Comparison of ENCODE assay signal across 8 cellular contexts in genomic region chr19:15124572-15125231, GRCh38. TPM values are rescaled to one million over a fixed set of nuclear protein-coding genes. Genes with fewer than 3 reads are reported as not detected.
DNase-seq lines count a peak whose midpoint lies in the region; ATAC-seq, FAIRE-seq and TF ChIP-seq lines count a peak whose summit lies in the region.

No MANE protein-coding gene starts in this region.

- FAIRE-seq in GM12878 (lab: Jason Lieb, UNC): no peak

- H3K4me2 ChIP-seq in GM12878 (ENCODE audit: control insufficient read depth, insufficient read depth): peak overlapping the region; percentile 79

- peak overlapping the region; percentile 90 to 99 (median 96) for H3K27ac Mint-ChIP-seq in IgD-negative memory B cell
- H3K27ac Mint-ChIP-seq in stimulated activated naive CD8-positive, alpha-beta T cell treated with anti-CD3 and anti-CD28 coated beads, Interleukin-15, Interleukin-2, amounts not matched to agents 100 ng/mL and 50 ng/mL, for 24 hours: peak overlapping the region; percentile 95

- DNase-seq in DMS53 (lab: John Stamatoyannopoulos, UW) (peak; percentile 40), DMS53 treated with DMSO at 0.1 percent for 48 hours (lab: John Stamatoyannopoulos, UW; ENCODE audit: unreplicated experiment) (no peak), GM12878 (ENCODE audit: low read depth, low spot score) (no peak), kidney epithelial cell (ENCODE audit: low read depth) (no peak), dedifferentiated amniotic fluid mesenchymal stem cell (ENCODE audit: extremely low spot score) (no peak), AML-193 (lab: John Stamatoyannopoulos, UW) (no peak)

- BruUV-seq in GM12878 (replicated peaks; lab: Mats Ljungman, UMichigan): no TSS peak

- WGBS in GM12878 (ENCODE audit: insufficient coverage, insufficient replicate concordance, low lambda C conversion rate, missing lambda C conversion rate): 4% methylated on average over 32 of the region's 33 CpGs

- H3K4me1 Mint-ChIP-seq in IgD-negative memory B cell: peaks cover 7 to 24% (median 9%) of the 10 kb centered on the region in 3 donors
- H3K4me1 Mint-ChIP-seq in stimulated activated naive CD8-positive, alpha-beta T cell treated with anti-CD3 and anti-CD28 coated beads, Interleukin-15, Interleukin-2, amounts not matched to agents 100 ng/mL and 50 ng/mL, for 24 hours (ENCODE audit: low read depth): peaks cover 37% of the 10 kb centered on the region

- peak overlapping the region; percentile 96 for H2AFZ ChIP-seq in GM12878 (ENCODE audit: control insufficient read depth, low read depth, low read length)

- intact Hi-C loops in GM12878 (cut with micrococcal nuclease; ENCODE audit: unreplicated experiment): no loop called here

- H3K36me3 Mint-ChIP-seq in IgD-negative memory B cell: peaks cover 6% of the 10 kb centered on the region
- peaks cover 28% of the 10 kb centered on the region for H3K36me3 Mint-ChIP-seq in stimulated activated naive CD8-positive, alpha-beta T cell treated with anti-CD3 and anti-CD28 coated beads, Interleukin-15, Interleukin-2, amounts not matched to agents 100 ng/mL and 50 ng/mL, for 24 hours (ENCODE audit: low read depth)

- TF ChIP-seq POLR2A in GM12878 (IDR thresholded peaks at IDR 0.05; ENCODE audit: low read depth, low read length): no peak

- H4K20me1 ChIP-seq in GM12878 (ENCODE audit: control insufficient read depth, insufficient read depth): no peaks in the 10 kb centered on the region

- POLR2A ChIA-PET in GM12878 (lab: Charles Lee): interaction anchor here (1.5 kb wide), 1 partner anchor 255 kb away, joined by 3 read pairs; the partner anchor contains the start of gene AKAP8

- RAD21 ChIA-PET in GM12878 (lab: Charles Lee; ENCODE audit: unreplicated experiment): no interaction called here

- peak overlapping the region; percentile 82 for H3K4me3 ChIP-seq in GM12878
- peak overlapping the region; percentile 96 for H3K4me3 ChIP-seq in kidney epithelial cell (ENCODE audit: low read depth, low read length)

- TF ChIP-seq RAD21 in GM12878 (IDR thresholded peaks at IDR 0.05; ENCODE audit: insufficient read depth, low read depth, low read length): no peak

- peak overlapping the region; percentile 69 for H3K9ac ChIP-seq in GM12878 (ENCODE audit: control insufficient read depth, insufficient read depth, low read length)

- peaks cover 7% of the 10 kb centered on the region for H3K79me2 ChIP-seq in GM12878 (ENCODE audit: control insufficient read depth, insufficient read depth, low read length)

- no peaks in the 10 kb centered on the region for H3K9me3 ChIP-seq in GM12878 (replicated peaks; ENCODE audit: control insufficient read depth, insufficient read depth, low read length)

- H3K27me3 Mint-ChIP-seq in IgD-negative memory B cell: peaks cover 2% of the 10 kb centered on the region
- H3K27me3 Mint-ChIP-seq in stimulated activated naive CD8-positive, alpha-beta T cell treated with anti-CD3 and anti-CD28 coated beads, Interleukin-15, Interleukin-2, amounts not matched to agents 100 ng/mL and 50 ng/mL, for 24 hours: no peaks in the 10 kb centered on the region

- SMC1A ChIA-PET in GM12878 (lab: Charles Lee; ENCODE audit: uncharacterized antibody, unreplicated experiment): interaction anchor here (0.6 kb wide), 1 partner anchor 1155 kb away, joined by 3 read pairs; no protein-coding TSS in a partner anchor

- H3K4me3 Mint-ChIP-seq in IgD-negative memory B cell: peak overlapping the region; percentile 93 to 99 (median 98)
- H3K4me3 Mint-ChIP-seq in stimulated activated naive CD8-positive, alpha-beta T cell treated with anti-CD3 and anti-CD28 coated beads, Interleukin-15, Interleukin-2, amounts not matched to agents 100 ng/mL and 50 ng/mL, for 24 hours: peak overlapping the region; percentile 93

- peaks cover 0 to 1% of the 10 kb centered on the region in 2 experiments; a peak in 2 of 4 replicates for H3K36me3 ChIP-seq in GM12878 (ENCODE audit: control insufficient read depth in 2 of 2, insufficient read depth in 2 of 2, low read length in 1 of 2)
- H3K36me3 ChIP-seq in kidney epithelial cell (ENCODE audit: control insufficient read depth, insufficient read depth, low read length): peaks cover 2% of the 10 kb centered on the region

- TF ChIP-seq CTCF in GM12878 (IDR thresholded peaks at IDR 0.05 in 2 of 3, conservative IDR thresholded peaks at IDR 0.05 in 1 of 3; ENCODE audit: control insufficient read depth in 2 of 3, extremely low read depth in 1 of 3, insufficient read depth in 1 of 3, low read depth in 3 of 3, low read length in 3 of 3) (no peak), kidney epithelial cell (IDR thresholded peaks at IDR 0.05; ENCODE audit: insufficient read depth, low read length, poor library complexity, severe bottlenecking) (no peak)

- peaks cover 6% of the 10 kb centered on the region for H3K4me1 ChIP-seq in GM12878 (ENCODE audit: control insufficient read depth, insufficient read depth, low read length)

- H3K27ac ChIP-seq in GM12878 (ENCODE audit: control insufficient read depth, insufficient read depth): peak overlapping the region; percentile 76

- no peak for TF ChIP-seq EP300 in GM12878 (IDR thresholded peaks at IDR 0.05; ENCODE audit: borderline replicate concordance in 1 of 2, control insufficient read depth in 1 of 2, low read depth in 2 of 2, low read length in 2 of 2)

- in situ Hi-C loops in GM12878 (cut with MboI): no loop called here

- ATAC-seq in GM12878: no peak; the same call in 2 of the 3 replicates

- H3K27me3 ChIP-seq in GM12878 (replicated peaks in 1 of 2; ENCODE audit: control insufficient read depth in 2 of 2, insufficient read depth in 2 of 2, low read length in 1 of 2) (no peaks in the 10 kb centered on the region), kidney epithelial cell (ENCODE audit: control insufficient read depth, insufficient read depth, low read length) (no peaks in the 10 kb centered on the region)

- CTCF ChIA-PET in GM12878 (lab: Yijun Ruan, JAX): interaction anchor here (0.8 to 2.9 kb wide), 4 partner anchors 23 to 136 kb away, joined by 3 to 21 read pairs (median 5); no protein-coding TSS in a partner anchor

- H3K9me3 Mint-ChIP-seq in IgD-negative memory B cell: no peaks in the 10 kb centered on the region
- H3K9me3 Mint-ChIP-seq in stimulated activated naive CD8-positive, alpha-beta T cell treated with anti-CD3 and anti-CD28 coated beads, Interleukin-15, Interleukin-2, amounts not matched to agents 100 ng/mL and 50 ng/mL, for 24 hours: no peaks in the 10 kb centered on the region

TF ChIP-seq in GM12878, 131 proteins besides CTCF, POLR2A, EP300 and RAD21 (continues in another document):
- no peak for TF ChIP-seq NR2C2 (IDR thresholded peaks at IDR 0.05; ENCODE audit: borderline replicate concordance, control insufficient read depth, insufficient read length, low read depth)

RNA-seq across cellular contexts. Expression of gene SYDE1, which starts 17.5 kb away (rescaled TPM):
- polyA plus RNA-seq in IgD-negative memory B cell (not detected), GM12878 (2011; rRNA removed) (not detected in 2 replicates), GM12878 (2014; fragmentation: Illumina TruSeq; extraction: Trizol) (not detected in 2 replicates), GM12878 (2014; fragmentation: Nextera tagmentation; extraction: Ambion mirVana) (not detected), GM12878 (2014; rRNA removed) (not detected in 2 replicates), GM12878 (2016; fragmentation: Nextera tagmentation; extraction: Ambion mirVana) (not detected)
- not detected in 2 replicates for total RNA-seq in GM12878 (2013; cell fraction: nucleolus; rRNA removed)
- total RNA-seq in GM12878 (2014; rRNA removed) (not detected in 2 replicates), GM12878 (2014; rRNA removed; fragmentation: Illumina TruSeq; extraction: Trizol) (not detected in 2 replicates), GM12878 (2021) (not detected in 2 replicates), kidney epithelial cell (28.4 and 47.0 TPM in 2 replicates)
- polyA plus RNA-seq in GM12878 (2011; ENCODE audit: low read depth): not detected
- polyA plus RNA-seq in GM12878 (2011; cell fraction: cytosol; rRNA removed): 0.07 TPM in 1 of 2 replicates, not detected in the other
- polyA plus RNA-seq in GM12878 (2011; cell fraction: nucleus; rRNA removed): 0.06 and 0.25 TPM in 2 replicates
- polyA plus RNA-seq in GM12878 (2012): 0.03 TPM in 1 of 2 replicates, not detected in the other
- polyA minus RNA-seq in GM12878 (2011; rRNA and poly(A)+ RNA removed): not detected in 2 replicates
- polyA minus RNA-seq in GM12878 (2011; cell fraction: cytosol; rRNA and poly(A)+ RNA removed): 0.53 and 1.0 TPM in 2 replicates
- not detected in 2 replicates for polyA minus RNA-seq in GM12878 (2011; cell fraction: nucleus; rRNA and poly(A)+ RNA removed)

RNA-seq across cellular contexts. Expression of gene OR1I1, which starts 42.7 kb away (rescaled TPM):
- not detected for polyA plus RNA-seq in IgD-negative memory B cell
- total RNA-seq in GM12878 (2013; cell fraction: nucleolus; rRNA removed): not detected in 2 replicates
- total RNA-seq in GM12878 (2014; rRNA removed): not detected in 2 replicates
- not detected in 2 replicates for total RNA-seq in GM12878 (2014; rRNA removed; fragmentation: Illumina TruSeq; extraction: Trizol)
- total RNA-seq in GM12878 (2021): not detected in 2 replicates
- not detected for polyA plus RNA-seq in GM12878 (2011; ENCODE audit: low read depth)
- polyA plus RNA-seq in GM12878 (2011; rRNA removed): not detected in 2 replicates
- not detected in 2 replicates for polyA plus RNA-seq in GM12878 (2011; cell fraction: cytosol; rRNA removed)
- polyA plus RNA-seq in GM12878 (2011; cell fraction: nucleus; rRNA removed): not detected in 2 replicates
- not detected in 2 replicates for polyA plus RNA-seq in GM12878 (2012)
- polyA plus RNA-seq in GM12878 (2014; fragmentation: Illumina TruSeq; extraction: Trizol): not detected in 2 replicates
- not detected for polyA plus RNA-seq in GM12878 (2014; fragmentation: Nextera tagmentation; extraction: Ambion mirVana)
- polyA plus RNA-seq in GM12878 (2014; rRNA removed): not detected in 2 replicates
- not detected for polyA plus RNA-seq in GM12878 (2016; fragmentation: Nextera tagmentation; extraction: Ambion mirVana)
- not detected in 2 replicates for polyA minus RNA-seq in GM12878 (2011; rRNA and poly(A)+ RNA removed)
- polyA minus RNA-seq in GM12878 (2011; cell fraction: cytosol; rRNA and poly(A)+ RNA removed): not detected in 2 replicates
- not detected in 2 replicates for polyA minus RNA-seq in GM12878 (2011; cell fraction: nucleus; rRNA and poly(A)+ RNA removed)
- total RNA-seq in kidney epithelial cell: not detected in 2 replicates

Comparison
In these comparisons a context has a peak if more than half of its experiments do, and no peak if none do; other contexts are left out.
1. RNA of gene SYDE1, which starts 17.5 kb away (total RNA-seq): 28.4 to 47.0 TPM in kidney epithelial cell; not detected in GM12878; every median in the first group is over 10 times any median in the second.